Comparison of ENCODE assay signal across 18 cellular contexts in genomic region chr3:58071480-58071971, GRCh38.
DNase-seq lines count a peak whose midpoint lies in the region; ATAC-seq, FAIRE-seq and TF ChIP-seq lines count a peak whose summit lies in the region.
"Had no signal": no experiment of that assay in that cellular context is flagged by ENCODE, and none has a peak within 500 bp of the region (broad histone marks: within the 10 kb centered on the region; RNA-seq: fewer than 3 reads in every experiment).

No MANE protein-coding gene starts in this region.

- H3K27ac ChIP-seq in A549 (peak overlapping the region; percentile 66 to 84), Peyer's patch (peak overlapping the region in 3 of 4 donors; percentile 10 to 68 (median 62)), esophagus squamous epithelium (peak overlapping the region in 3 of 4 donors; percentile 61 to 83 (median 63))

- POLR2A ChIA-PET in A549 (lab: Yijun Ruan, JAX): no interaction called here
- POLR2A ChIA-PET in activated CD8-positive, alpha-beta T cell treated with anti-CD3 and anti-CD28 coated beads, Interleukin-2, amount 10 ng/mL, durations not matched to agents 7 days and 5 days (lab: Charles Lee): interaction anchor here (0.6 kb wide), 1 partner anchor 161 kb away, joined by 3 read pairs; no protein-coding TSS in a partner anchor

- intact Hi-C loops in esophagus squamous epithelium (cut with DNase I): no loop called here

- H3K27me3 ChIP-seq in Peyer's patch (no peaks in the 10 kb centered on the region), esophagus squamous epithelium (no peaks in the 10 kb centered on the region)

- H3K4me3 ChIP-seq in A549: no peak overlapping the region
- no peak overlapping the region for H3K4me3 ChIP-seq in Peyer's patch
- no peak overlapping the region for H3K4me3 ChIP-seq in esophagus squamous epithelium

- H3K27me3 Mint-ChIP-seq in osteocyte (ENCODE audit: unreplicated experiment): no peaks in the 10 kb centered on the region
- no peaks in the 10 kb centered on the region for H3K27me3 Mint-ChIP-seq in activated CD8-positive, alpha-beta T cell treated with anti-CD3 and anti-CD28 coated beads, Interleukin-2, amount 10 ng/mL, durations not matched to agents 7 days and 5 days (ENCODE audit: low read depth)
- H3K27me3 Mint-ChIP-seq: CD8-positive, alpha-beta memory T cell had no signal

- CTCF ChIA-PET in A549 (lab: Yijun Ruan, JAX): interaction anchor here (0.6 to 1.4 kb wide), 4 partner anchors 64 to 81 kb away, joined by 3 to 4 read pairs (median 3); no protein-coding TSS in a partner anchor
- CTCF ChIA-PET in activated CD8-positive, alpha-beta T cell treated with anti-CD3 and anti-CD28 coated beads, Interleukin-2, amount 10 ng/mL, durations not matched to agents 7 days and 5 days (lab: Charles Lee): interaction anchor here (0.6 kb wide), 1 partner anchor 116 kb away, joined by 3 read pairs; no protein-coding TSS in a partner anchor

- H3K27ac Mint-ChIP-seq in osteocyte (ENCODE audit: unreplicated experiment): peak overlapping the region; percentile 62
- no peak overlapping the region for H3K27ac Mint-ChIP-seq in activated CD8-positive, alpha-beta T cell treated with anti-CD3 and anti-CD28 coated beads, Interleukin-2, amount 10 ng/mL, durations not matched to agents 7 days and 5 days
- H3K27ac Mint-ChIP-seq: activated naive CD4-positive, alpha-beta T cell treated with anti-CD3 and anti-CD28 coated beads for 36 hours; T-helper 2 cell treated with Interferon-gamma antibody and Interleukin-4, amounts not matched to agents 5 μg/mL and 100 μg/mL, for 36 hours had no signal

- no peak overlapping the region for H3K4me3 Mint-ChIP-seq in osteocyte (ENCODE audit: unreplicated experiment)
- H3K4me3 Mint-ChIP-seq in activated CD8-positive, alpha-beta T cell treated with anti-CD3 and anti-CD28 coated beads, Interleukin-2, amount 10 ng/mL, durations not matched to agents 7 days and 5 days: no peak overlapping the region
- H3K4me3 Mint-ChIP-seq: activated naive CD4-positive, alpha-beta T cell treated with anti-CD3 and anti-CD28 coated beads for 36 hours; CD8-positive, alpha-beta memory T cell; T-helper 2 cell treated with Interferon-gamma antibody and Interleukin-4, amounts not matched to agents 5 μg/mL and 100 μg/mL, for 36 hours had no signal

- H3K9me3 ChIP-seq in A549: no peaks in the 10 kb centered on the region
- no peaks in the 10 kb centered on the region for H3K9me3 ChIP-seq in Peyer's patch
- H3K9me3 ChIP-seq in esophagus squamous epithelium: no peaks in the 10 kb centered on the region

- no peak for TF ChIP-seq RAD21 in A549 (conservative IDR thresholded peaks at IDR 0.05 in 1 of 2, IDR thresholded peaks at IDR 0.05 in 1 of 2)

- 22% methylated on average over 7 of the region's 7 CpGs for WGBS in A549 (ENCODE audit: missing lambda C conversion rate)
- WGBS in esophagus squamous epithelium, 2 donors: 66 to 86% methylated on average over 7 of the region's 7 CpGs

- H3K9me3 Mint-ChIP-seq in osteocyte (ENCODE audit: unreplicated experiment): no peaks in the 10 kb centered on the region
- no peaks in the 10 kb centered on the region for H3K9me3 Mint-ChIP-seq in activated CD8-positive, alpha-beta T cell treated with anti-CD3 and anti-CD28 coated beads, Interleukin-2, amount 10 ng/mL, durations not matched to agents 7 days and 5 days (ENCODE audit: insufficient read depth)
- H3K9me3 Mint-ChIP-seq: activated naive CD4-positive, alpha-beta T cell treated with anti-CD3 and anti-CD28 coated beads for 36 hours; CD8-positive, alpha-beta memory T cell; T-helper 2 cell treated with Interferon-gamma antibody and Interleukin-4, amounts not matched to agents 5 μg/mL and 100 μg/mL, for 36 hours had no signal

- peaks cover 54% of the 10 kb centered on the region for H3K4me1 Mint-ChIP-seq in osteocyte (ENCODE audit: unreplicated experiment)
- H3K4me1 Mint-ChIP-seq in activated CD8-positive, alpha-beta T cell treated with anti-CD3 and anti-CD28 coated beads, Interleukin-2, amount 10 ng/mL, durations not matched to agents 7 days and 5 days (ENCODE audit: low read depth): peaks cover 15% of the 10 kb centered on the region

- TF ChIP-seq POLR2A in A549 (IDR thresholded peaks at IDR 0.05; ENCODE audit: low read length) (no peak), Peyer's patch (IDR thresholded peaks at IDR 0.05) (no peak), esophagus squamous epithelium (IDR thresholded peaks at IDR 0.05) (no peak)

- DNase-seq in A549 (ENCODE audit: low read depth in 1 of 2, low spot score in 1 of 2): peak; percentile 35 to 76
- DNase-seq in Peyer's patch: no peak
- no peak for DNase-seq in esophagus squamous epithelium (lab: John Stamatoyannopoulos, UW)
- DNase-seq in osteocyte (ENCODE audit: extremely low spot score, unreplicated experiment): no peak
- no peak for DNase-seq in activated CD8-positive, alpha-beta T cell treated with anti-CD3 and anti-CD28 coated beads, Interleukin-2, amount 10 ng/mL, durations not matched to agents 7 days and 5 days
- no peak for DNase-seq in hepatic stellate cell (ENCODE audit: low spot score)
- DNase-seq: activated CD4-positive, alpha-beta T cell treated with anti-CD3 and anti-CD28 coated beads for 48 hours; activated naive CD4-positive, alpha-beta T cell treated with anti-CD3 and anti-CD28 coated beads for 36 hours; CD8-positive, alpha-beta memory T cell; effector CD8-positive, alpha-beta T cell; foreskin fibroblast; NCI-H1930; NCI-H526 treated with DMSO at 0.1 percent for 48 hours; stimulated activated CD4-positive, alpha-beta T cell treated with anti-CD3 and anti-CD28 coated beads, Interleukin-12 subunit alpha, Interleukin-12 subunit beta, amount 100 ng/mL, for 4 hours had no signal

- peak overlapping the region; percentile 62 for H3K4me2 ChIP-seq in A549

- ATAC-seq in A549 (peak; percentile 67 to 70; a peak in 5 of 6 replicates), GM18867 (IDR thresholded peaks at IDR 0.05; ENCODE audit: unreplicated experiment) (no peak), GM21825 (IDR thresholded peaks at IDR 0.05; ENCODE audit: unreplicated experiment) (no peak)
- ATAC-seq in activated CD8-positive, alpha-beta T cell treated with anti-CD3 and anti-CD28 coated beads, Interleukin-2, amount 10 ng/mL, durations not matched to agents 7 days and 5 days: no peak

- no peak; a peak in 1 of 5 replicates for TF ChIP-seq EP300 in A549 (IDR thresholded peaks at IDR 0.05)

- TF ChIP-seq CTCF in A549 (IDR thresholded peaks at IDR 0.05) (no peak), Peyer's patch (IDR thresholded peaks at IDR 0.05) (no peak), esophagus squamous epithelium (IDR thresholded peaks at IDR 0.05) (no peak), osteocyte (IDR thresholded peaks at IDR 0.05) (no peak)

- H3K4me1 ChIP-seq in A549 (peaks cover 99% of the 10 kb centered on the region), Peyer's patch (peaks cover 0 to 45% (median 2%) of the 10 kb centered on the region in 4 donors), esophagus squamous epithelium (peaks cover 0 to 57% (median 21%) of the 10 kb centered on the region in 3 donors)

- FAIRE-seq in A549 (lab: Jason Lieb, UNC): no peak
- FAIRE-seq: G401.6 had no signal

- no peaks in the 10 kb centered on the region for H3K36me3 Mint-ChIP-seq in osteocyte (ENCODE audit: unreplicated experiment)
- no peaks in the 10 kb centered on the region for H3K36me3 Mint-ChIP-seq in activated CD8-positive, alpha-beta T cell treated with anti-CD3 and anti-CD28 coated beads, Interleukin-2, amount 10 ng/mL, durations not matched to agents 7 days and 5 days (ENCODE audit: low read depth)
- H3K36me3 Mint-ChIP-seq: CD8-positive, alpha-beta memory T cell had no signal

- H3K36me3 ChIP-seq in Peyer's patch: peaks cover 0 to under 1% (median 0%) of the 10 kb centered on the region in 3 donors
- no peaks in the 10 kb centered on the region for H3K36me3 ChIP-seq in esophagus squamous epithelium

TF ChIP-seq in A549, 52 proteins besides CTCF, POLR2A, EP300 and RAD21:
- TF ChIP-seq SMC3 (IDR thresholded peaks at IDR 0.05): no peak
- no peak for TF ChIP-seq MAFK (IDR thresholded peaks at IDR 0.05; ENCODE audit: partially characterized antibody)
- TF ChIP-seq MAX (IDR thresholded peaks at IDR 0.05): peak; percentile 79
- TF ChIP-seq HDAC2 (IDR thresholded peaks at IDR 0.05): no peak
- TF ChIP-seq JUN (IDR thresholded peaks at IDR 0.05): 0 out of 5 replicates have a peak, but pooled peaks of 1 of the 2 experiments have one; percentile 14

Comparison
In these comparisons a context has a peak if more than half of its experiments do, and no peak if none do; other contexts are left out.
1. ATAC-seq: peak in A549 (2 of 2); none in GM18867 (single experiment), activated CD8-positive, alpha-beta T cell treated with anti-CD3 and anti-CD28 coated beads, Interleukin-2, amount 10 ng/mL, durations not matched to agents 7 days and 5 days (single experiment) and GM21825 (single experiment).
2. DNase-seq: peak in A549 (2 of 2); none in Peyer's patch (0 of 3), esophagus squamous epithelium (single experiment), osteocyte (single experiment), activated CD8-positive, alpha-beta T cell treated with anti-CD3 and anti-CD28 coated beads, Interleukin-2, amount 10 ng/mL, durations not matched to agents 7 days and 5 days (single experiment) and hepatic stellate cell (single experiment).
3. Peak in every context shown above with its lines, with median percentiles within 50 percentile points of each other: H3K27ac ChIP-seq.